13 cellular contexts compared by ENCODE assay signal in genomic region chr3:71045212-71045916, GRCh38.
DNase-seq lines count a peak whose midpoint lies in the region; ATAC-seq, FAIRE-seq and TF ChIP-seq lines count a peak whose summit lies in the region.
"Had no signal": no experiment of that assay in that cellular context is flagged by ENCODE, and none has a peak within 500 bp of the region (broad histone marks: within the 10 kb centered on the region; RNA-seq: fewer than 3 reads in every experiment).

No MANE protein-coding gene starts in this region.

- peaks cover 76% of the 10 kb centered on the region for H3K4me1 Mint-ChIP-seq in activated T-helper 17 cell treated with anti-CD3 and anti-CD28 coated beads, Interleukin-2, amount 50 U/mL, for 72 hours

- H3K9me3 ChIP-seq in left ventricle myocardium inferior (replicated peaks) (no peaks in the 10 kb centered on the region), mucosa of descending colon (no peaks in the 10 kb centered on the region)

- intact Hi-C loops in left ventricle myocardium inferior (cut with micrococcal nuclease), result no loop called here
- intact Hi-C loops in left cardiac atrium (cut with DNase I), result no loop called here
- intact Hi-C loops in mucosa of descending colon (cut with DNase I, micrococcal nuclease), result no loop called here

- no peaks in the 10 kb centered on the region for H3K27me3 ChIP-seq in left ventricle myocardium inferior (ENCODE audit: low read depth)
- H3K27me3 ChIP-seq: dorsolateral prefrontal cortex had no signal

- TF ChIP-seq CTCF in left ventricle myocardium inferior (IDR thresholded peaks at IDR 0.05; ENCODE audit: borderline replicate concordance) (no peak), mucosa of descending colon (IDR thresholded peaks at IDR 0.05) (no peak), omental fat pad (IDR thresholded peaks at IDR 0.05) (no peak)

- H3K27ac ChIP-seq in left ventricle myocardium inferior (replicated peaks), result peak overlapping the region; percentile 96
- H3K27ac ChIP-seq: RWPE1 had no signal

- H3K27ac Mint-ChIP-seq in activated T-helper 17 cell treated with anti-CD3 and anti-CD28 coated beads, Interleukin-2, amount 50 U/mL, for 72 hours, result peak overlapping the region; percentile 90

- no peak for ATAC-seq in left cardiac atrium
- ATAC-seq in activated T-helper 17 cell treated with anti-CD3 and anti-CD28 coated beads, Interleukin-2, amount 50 U/mL, for 72 hours (replicated peaks), result no peak
- ATAC-seq in mucosa of descending colon, result peak; percentile 65
- no peak for ATAC-seq in omental fat pad (ENCODE audit: low FRiP score)

- no peak overlapping the region for H3K4me3 Mint-ChIP-seq in activated T-helper 17 cell treated with anti-CD3 and anti-CD28 coated beads, Interleukin-2, amount 50 U/mL, for 72 hours

- peaks cover 100% of the 10 kb centered on the region for H3K36me3 Mint-ChIP-seq in activated T-helper 17 cell treated with anti-CD3 and anti-CD28 coated beads, Interleukin-2, amount 50 U/mL, for 72 hours (ENCODE audit: low read depth)

- H3K4me1 ChIP-seq in left ventricle myocardium inferior (peaks cover 61% of the 10 kb centered on the region), mucosa of descending colon (ENCODE audit: low read depth) (peaks cover 49% of the 10 kb centered on the region)

- no peak for DNase-seq in left ventricle myocardium inferior
- DNase-seq in left cardiac atrium, result no peak
- DNase-seq in mucosa of descending colon, result no peak
- no peak for DNase-seq in urothelium cell line (ENCODE audit: low spot score)
- no peak for DNase-seq in H4 (ENCODE audit: low spot score)
- no peak for DNase-seq in NCI-H2107 treated with DMSO at 0.1 percent for 48 hours (lab: John Stamatoyannopoulos, UW; ENCODE audit: unreplicated experiment)
- DNase-seq in omental fat pad (ENCODE audit: low spot score), result no peak
- DNase-seq: dorsolateral prefrontal cortex; kidney glomerular epithelial cell; posterior cingulate gyrus; stimulated activated CD4-positive, alpha-beta T cell treated with anti-CD3 and anti-CD28 coated beads, Interleukin-12 subunit alpha, Interleukin-12 subunit beta, amount 100 ng/mL, for 4 hours had no signal

- peaks cover 53% of the 10 kb centered on the region for H3K36me3 ChIP-seq in left ventricle myocardium inferior
- H3K36me3 ChIP-seq in mucosa of descending colon (ENCODE audit: low read depth), result no peaks in the 10 kb centered on the region

- FAIRE-seq in urothelium cell line (lab: Jason Lieb, UNC), result peak; percentile 42

- no peaks in the 10 kb centered on the region for H3K27me3 Mint-ChIP-seq in activated T-helper 17 cell treated with anti-CD3 and anti-CD28 coated beads, Interleukin-2, amount 50 U/mL, for 72 hours

- no peak overlapping the region for H3K4me3 ChIP-seq in left ventricle myocardium inferior
- no peak overlapping the region for H3K4me3 ChIP-seq in mucosa of descending colon
- H3K4me3 ChIP-seq: dorsolateral prefrontal cortex had no signal

- no peaks in the 10 kb centered on the region for H3K9me3 Mint-ChIP-seq in activated T-helper 17 cell treated with anti-CD3 and anti-CD28 coated beads, Interleukin-2, amount 50 U/mL, for 72 hours
